Comparison of ENCODE assay signal across 11 cellular contexts in genomic region chr16:83187404-83187803, GRCh38.
DNase-seq lines count a peak whose midpoint lies in the region; ATAC-seq and TF ChIP-seq lines count a peak whose summit lies in the region.
"Had no signal": no experiment of that assay in that cellular context is flagged by ENCODE, and none has a peak within 500 bp of the region (broad histone marks: within the 10 kb centered on the region; RNA-seq: fewer than 3 reads in every experiment).

No MANE protein-coding gene starts in this region.

- no peaks in the 10 kb centered on the region for H3K4me1 ChIP-seq in HAP-1

- no peaks in the 10 kb centered on the region for H3K36me3 ChIP-seq in HAP-1 (replicated peaks)

- DNase-seq in COLO829 (ENCODE audit: low spot score) (peak; percentile 5), HFF-Myc (ENCODE audit: extremely low read depth, low read depth) (peak; percentile 52), amniotic epithelial cell (ENCODE audit: low read depth) (peak; percentile 18), kidney tubule cell (ENCODE audit: low spot score) (peak; percentile 68), GF-D8 (lab: John Stamatoyannopoulos, UW) (no peak), HAP-1 (ENCODE audit: low spot score in 2 of 2) (no peak), NCI-H1436 treated with DMSO at 0.1 percent for 48 hours (lab: John Stamatoyannopoulos, UW) (no peak)
- DNase-seq: erythroblast, KG1, NCI-H748 treated with DMSO at 0.1 percent for 48 hours had no signal

- in situ Hi-C loops in HAP-1 (cut with MboI; ENCODE audit: low sequenced_read_pairs) = no loop called here

- no peaks in the 10 kb centered on the region for H3K9me3 ChIP-seq in HAP-1

- TF ChIP-seq CTCF in HFF-Myc (IDR thresholded peaks at IDR 0.05; ENCODE audit: low read depth, low read length, missing control alignments) = no peak

- H3K4me3 ChIP-seq in HFF-Myc (replicated peaks; ENCODE audit: low read depth, low read length) = no peak overlapping the region
- H3K4me3 ChIP-seq in HAP-1 = no peak overlapping the region

- no peak for ATAC-seq in GM18861 (IDR thresholded peaks at IDR 0.05; ENCODE audit: unreplicated experiment)

- H3K27me3 ChIP-seq in HAP-1 (ENCODE audit: low read depth) = no peaks in the 10 kb centered on the region

Comparison
In these comparisons a context has a peak if more than half of its experiments do, and no peak if none do; other contexts are left out.
1. DNase-seq: peak in COLO829 (single experiment), HFF-Myc (single experiment), amniotic epithelial cell (single experiment) and kidney tubule cell (single experiment); none in GF-D8 (single experiment), HAP-1 (0 of 2) and NCI-H1436 treated with DMSO at 0.1 percent for 48 hours (single experiment).